ENCODE assay signal across 18 cellular contexts in the genomic region with DNA sequence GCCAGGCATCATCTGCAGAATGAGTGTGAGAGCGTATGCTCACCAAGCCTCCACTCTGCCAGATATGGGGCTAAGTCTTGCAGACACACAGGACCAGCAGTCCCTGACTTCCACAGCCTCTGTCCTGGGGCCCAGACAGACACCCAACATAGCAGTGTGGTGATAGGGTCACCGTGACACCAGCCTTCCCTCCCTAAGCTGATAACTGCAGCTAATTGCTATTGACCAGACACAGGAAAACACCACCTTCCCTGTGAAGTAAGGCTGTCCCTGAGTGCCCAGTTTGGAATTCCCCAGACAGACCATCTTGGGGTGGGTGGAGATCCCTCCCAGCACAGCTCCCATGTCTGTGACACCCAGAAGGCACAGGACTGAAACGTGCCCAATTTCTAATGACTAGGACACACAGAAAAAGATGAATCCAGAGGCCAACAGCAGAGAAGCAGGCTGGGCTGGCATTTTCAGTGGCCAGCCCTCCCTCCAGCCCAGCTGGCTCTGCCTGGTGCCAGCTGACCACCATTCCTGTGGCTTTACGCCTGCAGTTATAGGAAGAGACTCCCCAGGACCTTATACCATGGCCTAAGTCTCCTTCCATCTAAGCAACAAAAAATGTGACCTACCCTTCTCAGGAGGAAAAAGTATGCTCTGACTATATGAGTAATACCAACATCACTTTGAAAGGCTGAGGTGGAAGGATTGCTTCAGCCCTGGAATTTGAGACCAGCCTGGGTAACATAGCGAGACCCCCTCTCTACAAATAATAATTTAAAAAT. TPM values are rescaled to one million over a fixed set of nuclear protein-coding genes. Genes with fewer than 3 reads are reported as not detected.
DNase-seq lines count a peak whose midpoint lies in the region; TF ChIP-seq lines count a peak whose summit lies in the region.
"Had no signal": no experiment of that assay in that cellular context is flagged by ENCODE, and none has a peak within 500 bp of the region (broad histone marks: within the 10 kb centered on the region; RNA-seq: fewer than 3 reads in every experiment).

No MANE protein-coding gene starts in this region.

- H3K4me3 ChIP-seq in AG04450 (ENCODE audit: low read depth, low read length), result no peak overlapping the region
- no peak overlapping the region for H3K4me3 ChIP-seq in sigmoid colon
- H3K4me3 ChIP-seq: uterus had no signal

- TF ChIP-seq CTCF in AG04450 (IDR thresholded peaks at IDR 0.05; ENCODE audit: low read depth, low read length) (no peak), sigmoid colon (IDR thresholded peaks at IDR 0.05) (no peak)

- 84 to 95% methylated on average over 5 of the region's 5 CpGs for WGBS in sigmoid colon, 2 donors

- TF ChIP-seq EP300 in sigmoid colon (IDR thresholded peaks at IDR 0.05), result no peak

- DNase-seq in AG04450 (ENCODE audit: low read depth, low spot score), result no peak
- DNase-seq in HPDE6-E6E7 (ENCODE audit: extremely low spot score), result peak; percentile 70
- peak; percentile 24 for DNase-seq in amniotic epithelial cell (ENCODE audit: low read depth)
- DNase-seq in kidney tubule cell (ENCODE audit: low spot score), result peak; percentile 83
- no peak for DNase-seq in NCI-H748 (lab: John Stamatoyannopoulos, UW; ENCODE audit: unreplicated experiment)
- no peak for DNase-seq in activated T-cell treated with anti-CD3 and anti-CD28 coated beads for 4 hours
- DNase-seq in iPS-NIHi7 (ENCODE audit: extremely low spot score), result no peak
- no peak for DNase-seq in sigmoid colon
- DNase-seq: activated CD8-positive, alpha-beta memory T cell treated with anti-CD3 and anti-CD28 coated beads, Interleukin-2, amount 10 ng/mL, durations not matched to agents 7 days and 5 days; cortex of kidney; DMS79 treated with DMSO at 0.1 percent for 48 hours; KG1; NCI-H1694 treated with DMSO at 0.1 percent for 48 hours; NCI-H526 treated with DMSO at 0.1 percent for 48 hours; SIG-M5; uterus had no signal

- H3K27ac ChIP-seq in AG04450 (ENCODE audit: low read depth, low read length) (peak overlapping the region; percentile 52), sigmoid colon (no peak overlapping the region)
- H3K27ac ChIP-seq: C4-2B, uterus, VCaP had no signal

- intact Hi-C loops in sigmoid colon (cut with DNase I), result no loop called here

- CTCF ChIA-PET in AG04450 (lab: Charles Lee), result interaction anchor here (0.8 kb wide), 1 partner anchor 24 kb away, joined by 4 read pairs; no protein-coding TSS in a partner anchor

- peaks cover 0 to 14% (median 3%) of the 10 kb centered on the region in 4 donors for H3K36me3 ChIP-seq in sigmoid colon
- H3K36me3 ChIP-seq: uterus had no signal

- H3K4me1 ChIP-seq in sigmoid colon, result no peaks in the 10 kb centered on the region
- H3K4me1 ChIP-seq: uterus had no signal

- POLR2A ChIA-PET in AG04450 (lab: Yijun Ruan, JAX), result no interaction called here

- no peaks in the 10 kb centered on the region for H3K27me3 ChIP-seq in AG04450 (ENCODE audit: control insufficient read depth, insufficient read depth, low read length)
- H3K27me3 ChIP-seq in sigmoid colon, result no peaks in the 10 kb centered on the region
- H3K27me3 ChIP-seq: uterus had no signal

- no peak for TF ChIP-seq POLR2A in sigmoid colon (IDR thresholded peaks at IDR 0.05)

- H3K9me3 ChIP-seq in AG04450 (ENCODE audit: control insufficient read depth, insufficient read depth, low read length) (peaks cover 7% of the 10 kb centered on the region), sigmoid colon (no peaks in the 10 kb centered on the region)
- H3K9me3 ChIP-seq: uterus had no signal

RNA-seq across cellular contexts. Expression of a gene that starts 30.3 kb away (rescaled TPM):
- polyA plus RNA-seq in AG04450 (2011; rRNA removed) (16.6 and 16.9 TPM in 2 replicates), sigmoid colon (10 to 100 TPM; 17.4 to 28.1 (median 26.8) TPM)
- 14.7 and 22.3 TPM in 2 replicates for polyA minus RNA-seq in AG04450 (2011; rRNA and poly(A)+ RNA removed)
- 10 to 100 TPM; 10.3 to 28.8 (median 15.3) TPM for total RNA-seq in sigmoid colon

RNA-seq across cellular contexts. Expression of a gene that starts 30.5 kb away (rescaled TPM):
- polyA plus RNA-seq in AG04450 (2011; rRNA removed), result 6.9 and 7.6 TPM in 2 replicates
- polyA minus RNA-seq in AG04450 (2011; rRNA and poly(A)+ RNA removed), result 13.8 and 14.8 TPM in 2 replicates
- total RNA-seq in sigmoid colon, result 10 to 100 TPM; 20.0 to 25.2 (median 23.9) TPM
- polyA plus RNA-seq in sigmoid colon, result 1 to 10 TPM; 2.8 to 4.2 (median 3.8) TPM

RNA-seq across cellular contexts. Expression of a gene that starts 36.0 kb away (rescaled TPM):
- polyA plus RNA-seq in AG04450 (2011; rRNA removed), result 0.52 and 0.77 TPM in 2 replicates
- polyA minus RNA-seq in AG04450 (2011; rRNA and poly(A)+ RNA removed), result 0.43 and 1.6 TPM in 2 replicates
- 1 to 10 TPM in 3 of 4 donors, under 1 TPM in 1; 0.36 to 6.1 (median 1.8) TPM for total RNA-seq in sigmoid colon
- under 1 TPM in 1 of 3 donors, not detected in 2; 0.83 TPM for polyA plus RNA-seq in sigmoid colon
- total RNA-seq: activated CD8-positive, alpha-beta memory T cell treated with anti-CD3 and anti-CD28 coated beads, Interleukin-2, amount 10 ng/mL, durations not matched to agents 7 days and 5 days had no signal

RNA-seq across cellular contexts. Expression of a gene that starts 36.5 kb away (rescaled TPM):
- polyA plus RNA-seq in AG04450 (2011; rRNA removed), result 24.1 and 25.5 TPM in 2 replicates
- 34.5 and 37.5 TPM in 2 replicates for polyA minus RNA-seq in AG04450 (2011; rRNA and poly(A)+ RNA removed)
- total RNA-seq in sigmoid colon, result 100 to 1,000 TPM in 1 of 4 donors, 10 to 100 TPM in 3; 38.2 to 215 (median 66.2) TPM
- polyA plus RNA-seq in sigmoid colon, result 10 to 100 TPM; 13.8 to 43.3 (median 29.6) TPM

Comparison
In these comparisons a context has a peak if more than half of its experiments do, and no peak if none do; other contexts are left out.
1. DNase-seq: peak in HPDE6-E6E7 (single experiment), amniotic epithelial cell (single experiment) and kidney tubule cell (single experiment); none in AG04450 (single experiment), NCI-H748 (single experiment), activated T-cell treated with anti-CD3 and anti-CD28 coated beads for 4 hours (single experiment), iPS-NIHi7 (single experiment) and sigmoid colon (single experiment).